ENCODE assay signal across 8 cellular contexts in genomic region chr15:74613953-74614743, GRCh38. TPM values are rescaled to one million over a fixed set of nuclear protein-coding genes. Genes with fewer than 3 reads are reported as not detected.
DNase-seq lines count a peak whose midpoint lies in the region; ATAC-seq, FAIRE-seq and TF ChIP-seq lines count a peak whose summit lies in the region.

No MANE protein-coding gene starts in this region.

- no TSS peak for BruUV-seq in MCF 10A (replicated peaks; lab: Mats Ljungman, UMichigan)

- FAIRE-seq in H54 (lab: Jason Lieb, UNC), result no peak

- TF ChIP-seq CTCF in MCF 10A (IDR thresholded peaks at IDR 0.05; ENCODE audit: unreplicated experiment), result no peak
- TF ChIP-seq CTCF in vagina (IDR thresholded peaks at IDR 0.05), result no peak

- H3K36me3 ChIP-seq in mesenchymal stem cell (ENCODE audit: control insufficient read depth in 1 of 2, insufficient read depth in 2 of 2, low read depth in 1 of 2, low read length in 2 of 2) (peaks cover 3 to 11% of the 10 kb centered on the region in 2 experiments), vagina (no peaks in the 10 kb centered on the region)

- no peak overlapping the region for H3K4ac ChIP-seq in mesenchymal stem cell (ENCODE audit: low read depth in 1 of 2, low read length in 2 of 2)

- H3K27ac ChIP-seq in mesenchymal stem cell (ENCODE audit: low read length, poor library complexity, severe bottlenecking) (no peak overlapping the region), vagina (peak overlapping the region; percentile 91)

- POLR2A ChIA-PET in MCF 10A (lab: Yijun Ruan, JAX), result interaction anchor here (1.0 to 5.7 kb wide), 7 partner anchors 12 to 230 kb away, joined by 3 to 71 read pairs (median 29); partner anchors contain the start of genes ARID3B and UBL7

- H3K9ac ChIP-seq in mesenchymal stem cell (ENCODE audit: low read length), result peak overlapping the region; percentile 100

- H2BK120ac ChIP-seq in mesenchymal stem cell (ENCODE audit: low read depth, low read length), result no peak overlapping the region

- H3K27me3 Mint-ChIP-seq in stimulated activated naive CD8-positive, alpha-beta T cell treated with anti-CD3 and anti-CD28 coated beads, Interleukin-15, Interleukin-2, amounts not matched to agents 100 ng/mL and 50 ng/mL, for 24 hours, result no peaks in the 10 kb centered on the region
- H3K27me3 Mint-ChIP-seq in MCF 10A (ENCODE audit: insufficient read depth, unreplicated experiment), result peaks cover 12% of the 10 kb centered on the region

- no peaks in the 10 kb centered on the region for H3K9me3 ChIP-seq in mesenchymal stem cell (ENCODE audit: control insufficient read depth, low read length)
- no peaks in the 10 kb centered on the region for H3K9me3 ChIP-seq in vagina

- no peak overlapping the region for H2BK15ac ChIP-seq in mesenchymal stem cell (ENCODE audit: low read depth, poor library complexity, severe bottlenecking)

- no peak overlapping the region for H3K23ac ChIP-seq in mesenchymal stem cell (ENCODE audit: low read length in 2 of 2)

- H3K9me3 Mint-ChIP-seq in stimulated activated naive CD8-positive, alpha-beta T cell treated with anti-CD3 and anti-CD28 coated beads, Interleukin-15, Interleukin-2, amounts not matched to agents 100 ng/mL and 50 ng/mL, for 24 hours, result no peaks in the 10 kb centered on the region
- H3K9me3 Mint-ChIP-seq in MCF 10A (ENCODE audit: unreplicated experiment), result no peaks in the 10 kb centered on the region

- peak overlapping the region in 1 of 2 experiments; percentile 99 for H3K4me3 ChIP-seq in mesenchymal stem cell (ENCODE audit: insufficient read depth in 1 of 2, low read depth in 1 of 2, low read length in 2 of 2)
- peak overlapping the region; percentile 95 to 98 for H3K4me3 ChIP-seq in vagina

- intact Hi-C loops in MCF 10A (cut with micrococcal nuclease), result loop anchor here (2.0 to 10.0 kb wide), 2 partner anchors 73 to 149 kb away; partner anchors contain the start of genes ARID3B and UBL7
- intact Hi-C loops in vagina (cut with DNase I), result loop anchor here (5.0 kb wide), 1 partner anchor 67 kb away; no protein-coding TSS in a partner anchor

- no peak for ATAC-seq in stimulated activated naive CD8-positive, alpha-beta T cell treated with anti-CD3 and anti-CD28 coated beads, Interleukin-15, Interleukin-2, amounts not matched to agents 100 U/mL and 50 U/mL, for 24 hours
- ATAC-seq in GM21360 (IDR thresholded peaks at IDR 0.05; ENCODE audit: unreplicated experiment), result no peak

- CTCF ChIA-PET in MCF 10A (lab: Yijun Ruan, JAX), result interaction anchor here (0.6 to 1.5 kb wide), 3 partner anchors 25 to 175 kb away, joined by 3 to 5 read pairs (median 3); no protein-coding TSS in a partner anchor

- peak overlapping the region in 1 of 2 experiments; percentile 16 for H3K18ac ChIP-seq in mesenchymal stem cell (ENCODE audit: low read depth in 1 of 2, low read length in 2 of 2)

- H3K27ac Mint-ChIP-seq in stimulated activated naive CD8-positive, alpha-beta T cell treated with anti-CD3 and anti-CD28 coated beads, Interleukin-15, Interleukin-2, amounts not matched to agents 100 ng/mL and 50 ng/mL, for 24 hours, result peak overlapping the region; percentile 68
- H3K27ac Mint-ChIP-seq in MCF 10A (ENCODE audit: low read depth, unreplicated experiment), result peak overlapping the region; percentile 95

- TF ChIP-seq POLR2A in vagina (IDR thresholded peaks at IDR 0.05) (no peak), H54 (IDR thresholded peaks at IDR 0.05; ENCODE audit: low read depth, low read length) (no peak)

- no peak overlapping the region for H3K14ac ChIP-seq in mesenchymal stem cell (ENCODE audit: low read length in 2 of 2)

- WGBS in mesenchymal stem cell, result 74% methylated on average over 22 of the region's 38 CpGs

- H3K79me1 ChIP-seq in mesenchymal stem cell (replicated peaks; ENCODE audit: low read length, poor library complexity, severe bottlenecking), result no peaks in the 10 kb centered on the region

- peaks cover 18% of the 10 kb centered on the region for H3K36me3 Mint-ChIP-seq in stimulated activated naive CD8-positive, alpha-beta T cell treated with anti-CD3 and anti-CD28 coated beads, Interleukin-15, Interleukin-2, amounts not matched to agents 100 ng/mL and 50 ng/mL, for 24 hours (ENCODE audit: low read depth)
- peaks cover 8% of the 10 kb centered on the region for H3K36me3 Mint-ChIP-seq in MCF 10A (ENCODE audit: insufficient read depth, unreplicated experiment)

- peaks cover 27 to 40% of the 10 kb centered on the region in 2 experiments for H3K27me3 ChIP-seq in mesenchymal stem cell (ENCODE audit: control insufficient read depth in 1 of 2, insufficient read depth in 1 of 2, low read length in 2 of 2)
- no peaks in the 10 kb centered on the region for H3K27me3 ChIP-seq in vagina

- no peak overlapping the region for H2AFZ ChIP-seq in mesenchymal stem cell (ENCODE audit: low read depth, low read length)

- peak overlapping the region; percentile 92 for H3K4me2 ChIP-seq in mesenchymal stem cell (ENCODE audit: low read length, poor library complexity, severe bottlenecking)

- H3K4me1 ChIP-seq in mesenchymal stem cell (ENCODE audit: control insufficient read depth, insufficient read depth, low read depth, low read length) (peaks cover 13% of the 10 kb centered on the region), vagina (peaks cover 37% of the 10 kb centered on the region)

- H2AK5ac ChIP-seq in mesenchymal stem cell (ENCODE audit: low read length, severe bottlenecking), result no peak overlapping the region

- H4K8ac ChIP-seq in mesenchymal stem cell (ENCODE audit: low read length), result peak overlapping the region; percentile 27

- peaks cover 44% of the 10 kb centered on the region for H3K4me1 Mint-ChIP-seq in stimulated activated naive CD8-positive, alpha-beta T cell treated with anti-CD3 and anti-CD28 coated beads, Interleukin-15, Interleukin-2, amounts not matched to agents 100 ng/mL and 50 ng/mL, for 24 hours (ENCODE audit: low read depth)
- peaks cover 25% of the 10 kb centered on the region for H3K4me1 Mint-ChIP-seq in MCF 10A (ENCODE audit: insufficient read depth, unreplicated experiment)

- no peak overlapping the region for H4K91ac ChIP-seq in mesenchymal stem cell (ENCODE audit: low read length)

- peak overlapping the region; percentile 73 for H3K4me3 Mint-ChIP-seq in stimulated activated naive CD8-positive, alpha-beta T cell treated with anti-CD3 and anti-CD28 coated beads, Interleukin-15, Interleukin-2, amounts not matched to agents 100 ng/mL and 50 ng/mL, for 24 hours
- peak overlapping the region; percentile 84 for H3K4me3 Mint-ChIP-seq in MCF 10A (ENCODE audit: unreplicated experiment)

- H2BK12ac ChIP-seq in mesenchymal stem cell (ENCODE audit: low read length in 2 of 2), result no peak overlapping the region

- DNase-seq in stimulated activated naive CD8-positive, alpha-beta T cell treated with anti-CD3 and anti-CD28 coated beads, Interleukin-15, Interleukin-2, amounts not matched to agents 100 U/mL and 50 U/mL, for 24 hours, result no peak
- DNase-seq in MCF 10A (ENCODE audit: unreplicated experiment) (no peak), mesenchymal stem cell (no peak), vagina (ENCODE audit: extremely low spot score in 2 of 2) (no peak), H54 (ENCODE audit: insufficient read length, low spot score) (no peak), amniotic stem cell (lab: John Stamatoyannopoulos, UW) (no peak)

- H2BK5ac ChIP-seq in mesenchymal stem cell (ENCODE audit: low read depth, low read length, poor library complexity, severe bottlenecking), result no peak overlapping the region

RNA-seq across cellular contexts. Expression of gene CLK3, which starts 1.5 kb away (rescaled TPM):
- total RNA-seq in MCF 10A (2022) (57.8 and 62.8 TPM in 2 replicates), vagina (89.1 TPM)
- polyA plus RNA-seq in mesenchymal stem cell (2013, experiment 1 of 2), result 65.2 TPM
- polyA plus RNA-seq in mesenchymal stem cell (2013, experiment 2 of 2), result 61.1 TPM
